In genomic region chr10:50623299-50624153, GRCh38 we compare ENCODE assay signal across 1 cellular context.
A peak's percentile ranks its signal among the peaks of the same experiment; 100 is the strongest.
TF ChIP-seq lines count a peak whose summit lies in the region.

SGMS1 (minus strand) TSS chr10:50623956; CDS start chr10:50344114, 279,842 bp downstream.

TF ChIP-seq in GM12878, 131 proteins besides CTCF, POLR2A, EP300 and RAD21 (continued from another document):
- TF ChIP-seq, protein P1, sequence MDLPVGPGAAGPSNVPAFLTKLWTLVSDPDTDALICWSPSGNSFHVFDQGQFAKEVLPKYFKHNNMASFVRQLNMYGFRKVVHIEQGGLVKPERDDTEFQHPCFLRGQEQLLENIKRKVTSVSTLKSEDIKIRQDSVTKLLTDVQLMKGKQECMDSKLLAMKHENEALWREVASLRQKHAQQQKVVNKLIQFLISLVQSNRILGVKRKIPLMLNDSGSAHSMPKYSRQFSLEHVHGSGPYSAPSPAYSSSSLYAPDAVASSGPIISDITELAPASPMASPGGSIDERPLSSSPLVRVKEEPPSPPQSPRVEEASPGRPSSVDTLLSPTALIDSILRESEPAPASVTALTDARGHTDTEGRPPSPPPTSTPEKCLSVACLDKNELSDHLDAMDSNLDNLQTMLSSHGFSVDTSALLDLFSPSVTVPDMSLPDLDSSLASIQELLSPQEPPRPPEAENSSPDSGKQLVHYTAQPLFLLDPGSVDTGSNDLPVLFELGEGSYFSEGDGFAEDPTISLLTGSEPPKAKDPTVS (IDR thresholded peaks at IDR 0.05; ENCODE audit: low read depth, low read length): no peak
- TF ChIP-seq BACH1 (IDR thresholded peaks at IDR 0.05; ENCODE audit: borderline replicate concordance) (peak; percentile 11), DPF2 (IDR thresholded peaks at IDR 0.05) (peak; percentile 83), SIN3A (IDR thresholded peaks at IDR 0.05; ENCODE audit: low read depth, low read length) (peak; percentile 51; the same call in 1 of the 2 replicates), SP1 (IDR thresholded peaks at IDR 0.05; ENCODE audit: low read depth, low read length) (peak; percentile 88), NR2C1 (IDR thresholded peaks at IDR 0.05) (0 out of 2 replicates have a peak, but pooled peaks have one; percentile 7), NKRF (conservative IDR thresholded peaks at IDR 0.05) (peak; percentile 84), ZNF24 (IDR thresholded peaks at IDR 0.05) (0 out of 2 replicates have a peak, but pooled peaks have one; percentile 29), RUNX3 (IDR thresholded peaks at IDR 0.05; ENCODE audit: low read length) (0 out of 2 replicates have a peak, but pooled peaks have one; percentile 9), ZSCAN29 (IDR thresholded peaks at IDR 0.05) (peak; percentile 80; the same call in 1 of the 2 replicates), SMARCA5 (IDR thresholded peaks at IDR 0.05) (no peak), MXI1 (IDR thresholded peaks at IDR 0.05; ENCODE audit: low read depth, low read length) (no peak; the same call in 1 of the 2 replicates), PML (IDR thresholded peaks at IDR 0.05; ENCODE audit: low read length) (no peak), NRF1 (conservative IDR thresholded peaks at IDR 0.05; ENCODE audit: low read depth, low read length) (0 out of 2 replicates have a peak, but pooled peaks have one; percentile 25)
